In genomic region chr18:80175451-80176235, GRCh38 we compare ENCODE assay signal across 14 cellular contexts.
DNase-seq lines count a peak whose midpoint lies in the region; ATAC-seq and TF ChIP-seq lines count a peak whose summit lies in the region.
"Had no signal": no experiment of that assay in that cellular context is flagged by ENCODE, and none has a peak within 500 bp of the region (broad histone marks: within the 10 kb centered on the region; RNA-seq: fewer than 3 reads in every experiment).

No MANE protein-coding gene starts in this region.

- no peak for TF ChIP-seq CTCF in tibial nerve (IDR thresholded peaks at IDR 0.05)

- CTCF ChIA-PET in HEK293T (lab: Yijun Ruan, JAX) = no interaction called here

- 78 to 80% methylated on average over 18 of the region's 18 CpGs for WGBS in tibial nerve, 2 donors

- no peak overlapping the region for H3K27ac ChIP-seq in tibial nerve
- H3K27ac ChIP-seq: A549, left ventricle myocardium inferior, right lobe of liver, thoracic aorta had no signal

- no peaks in the 10 kb centered on the region for H3K36me3 ChIP-seq in tibial nerve
- H3K36me3 ChIP-seq: left ventricle myocardium inferior, right lobe of liver, thoracic aorta had no signal

- TF ChIP-seq POLR2A in tibial nerve (IDR thresholded peaks at IDR 0.05) = no peak

- no peak for DNase-seq in activated CD4-positive, CD25-positive, alpha-beta regulatory T cell treated with anti-CD3 and anti-CD28 coated beads, Interleukin-2, amount 50 U/mL, for 72 hours
- peak; percentile 13 to 40 for DNase-seq in activated CD8-positive, alpha-beta memory T cell treated with anti-CD3 and anti-CD28 coated beads for 4 hours (ENCODE audit: low read depth in 2 of 2)
- peak; percentile 31 for DNase-seq in stimulated activated naive CD8-positive, alpha-beta T cell treated with anti-CD3 and anti-CD28 coated beads, Interleukin-15, Interleukin-2, amounts not matched to agents 100 U/mL and 50 U/mL, for 24 hours
- DNase-seq in tibial nerve (ENCODE audit: low spot score in 2 of 2) (no peak), HEK293T (ENCODE audit: extremely low spot score) (no peak)
- DNase-seq: left ventricle myocardium inferior, right lobe of liver had no signal

- ATAC-seq in activated CD4-positive, CD25-positive, alpha-beta regulatory T cell treated with anti-CD3 and anti-CD28 coated beads, Interleukin-2, amount 50 U/mL, for 24 hours = peak; percentile 85 to 90
- ATAC-seq in esophagus mucosa = peak; percentile 52
- ATAC-seq in stimulated activated naive CD8-positive, alpha-beta T cell treated with anti-CD3 and anti-CD28 coated beads, Interleukin-15, Interleukin-2, amounts not matched to agents 100 U/mL and 50 U/mL, for 24 hours = peak; percentile 78
- ATAC-seq in GM18861 (IDR thresholded peaks at IDR 0.05; ENCODE audit: unreplicated experiment) = no peak
- ATAC-seq: A549, HepG2, SK-N-SH treated with all-trans-retinoic acid at 6 μM for 48 hours had no signal

- peaks cover 0 to 22% (median 0%) of the 10 kb centered on the region in 4 donors for H3K4me1 ChIP-seq in tibial nerve
- H3K4me1 ChIP-seq: A549, right lobe of liver had no signal

- no peaks in the 10 kb centered on the region for H3K9me3 ChIP-seq in tibial nerve
- H3K9me3 ChIP-seq: A549, left ventricle myocardium inferior, right lobe of liver, thoracic aorta had no signal

- H3K27me3 ChIP-seq in tibial nerve = no peaks in the 10 kb centered on the region
- H3K27me3 ChIP-seq: right lobe of liver had no signal

- no peak for TF ChIP-seq EP300 in tibial nerve (IDR thresholded peaks at IDR 0.05)

- no peak overlapping the region for H3K4me3 ChIP-seq in tibial nerve
- H3K4me3 ChIP-seq: A549, left ventricle myocardium inferior, right lobe of liver, thoracic aorta had no signal

- POLR2A ChIA-PET in HEK293T (lab: Yijun Ruan, JAX) = no interaction called here

TF ChIP-seq in HEK293T, 16 proteins besides CTCF, POLR2A, EP300 and RAD21:
- TF ChIP-seq L3MBTL2 (conservative IDR thresholded peaks at IDR 0.05) (no peak), BHLHE40 (IDR thresholded peaks at IDR 0.05; ENCODE audit: borderline replicate concordance) (no peak), CTBP1 (IDR thresholded peaks at IDR 0.05; ENCODE audit: borderline replicate concordance) (no peak), ELF4 (IDR thresholded peaks at IDR 0.05) (no peak), FOXM1 (IDR thresholded peaks at IDR 0.05; ENCODE audit: borderline replicate concordance) (no peak), LEF1 (IDR thresholded peaks at IDR 0.05; ENCODE audit: borderline replicate concordance) (no peak), ARNT (IDR thresholded peaks at IDR 0.05) (no peak), FOXA1 (IDR thresholded peaks at IDR 0.05) (no peak), SP1 (IDR thresholded peaks at IDR 0.05) (no peak), PKNOX1 (IDR thresholded peaks at IDR 0.05) (no peak)

Comparison
In these comparisons a context has a peak if more than half of its experiments do, and no peak if none do; other contexts are left out.
1. DNase-seq: peak in activated CD8-positive, alpha-beta memory T cell treated with anti-CD3 and anti-CD28 coated beads for 4 hours (2 of 2) and stimulated activated naive CD8-positive, alpha-beta T cell treated with anti-CD3 and anti-CD28 coated beads, Interleukin-15, Interleukin-2, amounts not matched to agents 100 U/mL and 50 U/mL, for 24 hours (single experiment); none in activated CD4-positive, CD25-positive, alpha-beta regulatory T cell treated with anti-CD3 and anti-CD28 coated beads, Interleukin-2, amount 50 U/mL, for 72 hours (single experiment), tibial nerve (0 of 2) and HEK293T (single experiment).